8 cellular contexts compared by ENCODE assay signal in genomic region chr2:65170541-65171477, GRCh38. TPM values are rescaled to one million over a fixed set of nuclear protein-coding genes. Genes with fewer than 3 reads are reported as not detected.
DNase-seq lines count a peak whose midpoint lies in the region; ATAC-seq, FAIRE-seq and TF ChIP-seq lines count a peak whose summit lies in the region.
"Not testable (repeated sequence)": the region's sequence is repeated elsewhere in the genome, so short reads cannot be mapped to it uniquely, and the experiment has no call there.

No MANE protein-coding gene starts in this region.

- H3K27ac ChIP-seq in 22Rv1: peak overlapping the region; percentile 41
- H3K27ac ChIP-seq in PC-3 (ENCODE audit: low read length): not testable (repeated sequence)
- peak overlapping the region; percentile 51 for H3K27ac ChIP-seq in colonic mucosa
- H3K27ac ChIP-seq in mucosa of rectum (ENCODE audit: low read depth in 2 of 2, low read length in 2 of 2): peak overlapping the region; percentile 66 to 75

- peak overlapping the region; percentile 90 for H3K27ac Mint-ChIP-seq in progenitor cell of endocrine pancreas

- POLR2A ChIA-PET in PC-3 (lab: Charles Lee; ENCODE audit: unreplicated experiment): not testable (repeated sequence)

- H3K4me1 ChIP-seq in PC-3 (ENCODE audit: insufficient read depth, low read length); colonic mucosa; mucosa of rectum (ENCODE audit: control insufficient read depth in 2 of 2, insufficient read depth in 2 of 2, low read length in 2 of 2): not testable (repeated sequence)

- ATAC-seq in PC-3: not testable (repeated sequence)
- peak; percentile 93 for ATAC-seq in left lobe of liver

- CTCF ChIA-PET in PC-3 (lab: Charles Lee): interaction anchor here (0.6 to 2.2 kb wide), 5 partner anchors 13 to 106 kb away, joined by 3 to 23 read pairs (median 5); no protein-coding TSS in a partner anchor

- H3K9me2 ChIP-seq in PC-3 (replicated peaks; ENCODE audit: low read length): not testable (repeated sequence)

- not testable (repeated sequence) for H3K4me3 ChIP-seq in PC-3 (ENCODE audit: low read length); colonic mucosa
- H3K4me3 ChIP-seq in mucosa of rectum (ENCODE audit: low read length in 2 of 2): peak overlapping the region; percentile 7 to 22

- H3K4me3 Mint-ChIP-seq in progenitor cell of endocrine pancreas (ENCODE audit: low read depth): peak overlapping the region; percentile 9

- H4K20me1 ChIP-seq in PC-3 (ENCODE audit: low read length): not testable (repeated sequence)

- BruUV-seq in PC-3 (replicated peaks; lab: Mats Ljungman, UMichigan): not testable (repeated sequence)

- FAIRE-seq in islet of Langerhans (lab: Jason Lieb, UNC): peak; percentile 96

- DNase-seq in DMS53 treated with DMSO at 0.1 percent for 48 hours (lab: John Stamatoyannopoulos, UW; ENCODE audit: unreplicated experiment) (peak; percentile 42), colonic mucosa (peak; percentile 69), left lobe of liver (ENCODE audit: low spot score) (peak; percentile 44)
- not testable (repeated sequence) for DNase-seq in PC-3; progenitor cell of endocrine pancreas (ENCODE audit: low spot score, unreplicated experiment)

- H3K9ac ChIP-seq in PC-3 (ENCODE audit: low read length): not testable (repeated sequence)
- H3K9ac ChIP-seq in colonic mucosa (ENCODE audit: low read depth in 2 of 2, low read length in 2 of 2) (peak overlapping the region in 1 of 2 donors; percentile 32), mucosa of rectum (ENCODE audit: low read depth in 1 of 2, low read length in 2 of 2) (peak overlapping the region; percentile 5 to 39)

- H3K9me3 ChIP-seq in PC-3 (ENCODE audit: low read length); colonic mucosa; mucosa of rectum (ENCODE audit: control insufficient read depth in 2 of 2, low read length in 2 of 2): not testable (repeated sequence)

- intact Hi-C loops in PC-3 (cut with micrococcal nuclease); colonic mucosa (cut with DNase I): not testable (repeated sequence)

- H3K36me3 Mint-ChIP-seq in progenitor cell of endocrine pancreas (ENCODE audit: insufficient read depth): not testable (repeated sequence)

- not testable (repeated sequence) for TF ChIP-seq CTCF in 22Rv1 (IDR thresholded peaks at IDR 0.05); PC-3 (conservative IDR thresholded peaks at IDR 0.05; ENCODE audit: low read depth, low read length); colonic mucosa (IDR thresholded peaks at IDR 0.05); progenitor cell of endocrine pancreas (IDR thresholded peaks at IDR 0.05; ENCODE audit: unreplicated experiment)

- H3K36me3 ChIP-seq in PC-3 (ENCODE audit: low read depth, low read length); colonic mucosa; mucosa of rectum (ENCODE audit: control insufficient read depth in 2 of 2, insufficient read depth in 2 of 2, low read length in 2 of 2): not testable (repeated sequence)

- not testable (repeated sequence) for H3K9me3 Mint-ChIP-seq in progenitor cell of endocrine pancreas (ENCODE audit: low read depth)

- not testable (repeated sequence) for H3K79me2 ChIP-seq in PC-3 (ENCODE audit: low read length)

- not testable (repeated sequence) for H3K27me3 Mint-ChIP-seq in progenitor cell of endocrine pancreas

- not testable (repeated sequence) for H3K27me3 ChIP-seq in PC-3 (ENCODE audit: low read length); colonic mucosa; mucosa of rectum (ENCODE audit: control insufficient read depth in 2 of 2, insufficient read depth in 2 of 2, low read length in 2 of 2)

- H3K4me1 Mint-ChIP-seq in progenitor cell of endocrine pancreas (ENCODE audit: low read depth): peaks cover 13% of the 10 kb centered on the region

- not testable (repeated sequence) for H3K4me2 ChIP-seq in PC-3 (ENCODE audit: low read length)

- H2AFZ ChIP-seq in PC-3 (ENCODE audit: low read length): peak overlapping the region; percentile 46

- H3F3A ChIP-seq in PC-3 (ENCODE audit: low read length, unreplicated experiment): not testable (repeated sequence)

RNA-seq across cellular contexts. Expression of gene RAB1A, which starts 40.9 kb away (rescaled TPM):
- total RNA-seq in PC-3 (2014; rRNA removed): 96.9 and 97.3 TPM in 2 replicates
- 100 to 1,000 TPM; 187 to 212 TPM for total RNA-seq in colonic mucosa
- total RNA-seq in left lobe of liver: 62.3 TPM
- total RNA-seq in progenitor cell of endocrine pancreas: 134 and 141 TPM in 2 replicates

RNA-seq across cellular contexts. Expression of gene ACTR2, which starts 56.8 kb away (rescaled TPM):
- total RNA-seq in PC-3 (2014; rRNA removed) (56.7 and 67.2 TPM in 2 replicates), colonic mucosa (100 to 1,000 TPM; 314 to 406 TPM), left lobe of liver (63.8 TPM), progenitor cell of endocrine pancreas (188 and 193 TPM in 2 replicates)
